8 cellular contexts compared by ENCODE assay signal in the genomic region with DNA sequence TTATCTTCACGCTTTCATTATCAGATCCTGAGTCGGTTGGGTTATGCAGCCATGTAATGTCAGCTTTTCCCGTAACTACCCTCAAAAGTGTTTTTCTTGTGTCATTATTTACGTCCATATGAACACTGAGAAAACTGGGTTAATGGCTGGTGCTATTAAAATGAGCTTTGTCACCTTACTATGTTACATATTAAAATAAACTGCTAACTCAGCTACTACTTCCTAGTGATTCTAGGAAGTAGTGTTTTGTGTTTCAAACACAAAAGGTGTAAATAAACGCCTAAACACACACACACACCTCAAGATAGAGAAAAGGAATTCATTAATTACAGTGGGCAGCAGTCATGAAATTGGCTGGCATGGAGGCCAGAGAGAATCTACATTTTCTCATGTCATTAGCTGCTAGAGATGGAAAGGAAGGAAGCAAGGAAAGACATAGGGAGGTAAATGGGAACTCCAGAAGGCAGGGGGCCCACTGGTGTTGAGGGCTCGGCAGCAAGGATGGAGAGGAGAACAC. TPM values are rescaled to one million over a fixed set of nuclear protein-coding genes. Genes with fewer than 3 reads are reported as not detected.
DNase-seq lines count a peak whose midpoint lies in the region; ATAC-seq and TF ChIP-seq lines count a peak whose summit lies in the region.

No MANE protein-coding gene starts in this region.

- DNase-seq in AG10803 (ENCODE audit: low read depth) (no peak), cardiac fibroblast (ENCODE audit: low read depth in 2 of 2) (no peak), mucosa of descending colon (no peak), NCI-H1930 (lab: John Stamatoyannopoulos, UW) (no peak), NCI-H2029 (lab: John Stamatoyannopoulos, UW) (no peak), HCEC 1CT (no peak), SIG-M5 (lab: John Stamatoyannopoulos, UW) (no peak)

- no peaks in the 10 kb centered on the region for H3K9me3 ChIP-seq in mucosa of descending colon

- ATAC-seq in HG03108 (IDR thresholded peaks at IDR 0.05; ENCODE audit: unreplicated experiment) (peak; percentile 1), mucosa of descending colon (peak; percentile 4)

- TF ChIP-seq CTCF in AG10803 (conservative IDR thresholded peaks at IDR 0.05; ENCODE audit: low read length) (no peak), cardiac fibroblast (IDR thresholded peaks at IDR 0.05; ENCODE audit: low read depth, low read length) (no peak), mucosa of descending colon (IDR thresholded peaks at IDR 0.05) (no peak)

- H3K4me3 ChIP-seq in AG10803 (ENCODE audit: low read length), result peak overlapping the region; percentile 61
- peak overlapping the region; percentile 42 to 55 for H3K4me3 ChIP-seq in cardiac fibroblast (replicated peaks in 1 of 2; ENCODE audit: low read depth in 2 of 2, low read length in 2 of 2)
- no peak overlapping the region for H3K4me3 ChIP-seq in mucosa of descending colon

- no peaks in the 10 kb centered on the region for H3K36me3 ChIP-seq in mucosa of descending colon (ENCODE audit: low read depth)

- intact Hi-C loops in mucosa of descending colon (cut with DNase I, micrococcal nuclease), result no loop called here

- peaks cover 20% of the 10 kb centered on the region for H3K4me1 ChIP-seq in mucosa of descending colon (ENCODE audit: low read depth)

RNA-seq across cellular contexts. Expression of a gene that starts 0.7 kb away (rescaled TPM):
- total RNA-seq in mucosa of descending colon, result 10 to 100 TPM; 47.7 to 55.1 (median 50.2) TPM

RNA-seq across cellular contexts. Expression of a gene that starts 11.0 kb away (rescaled TPM):
- 10 to 100 TPM; 74.1 to 97.9 (median 75.3) TPM for total RNA-seq in mucosa of descending colon

RNA-seq across cellular contexts. Expression of a gene that starts 27.0 kb away (rescaled TPM):
- total RNA-seq in mucosa of descending colon, result 10 to 100 TPM; 34.0 to 42.8 (median 41.4) TPM

RNA-seq across cellular contexts. Expression of a gene that starts 46.9 kb away (rescaled TPM):
- under 1 TPM; 0.35 to 0.66 (median 0.51) TPM for total RNA-seq in mucosa of descending colon

RNA-seq across cellular contexts. Expression of a gene that starts 52.4 kb away (rescaled TPM):
- 1 to 10 TPM; 1.5 to 4.7 (median 2.3) TPM for total RNA-seq in mucosa of descending colon
